23 cellular contexts compared by ENCODE assay signal in the genomic region with DNA sequence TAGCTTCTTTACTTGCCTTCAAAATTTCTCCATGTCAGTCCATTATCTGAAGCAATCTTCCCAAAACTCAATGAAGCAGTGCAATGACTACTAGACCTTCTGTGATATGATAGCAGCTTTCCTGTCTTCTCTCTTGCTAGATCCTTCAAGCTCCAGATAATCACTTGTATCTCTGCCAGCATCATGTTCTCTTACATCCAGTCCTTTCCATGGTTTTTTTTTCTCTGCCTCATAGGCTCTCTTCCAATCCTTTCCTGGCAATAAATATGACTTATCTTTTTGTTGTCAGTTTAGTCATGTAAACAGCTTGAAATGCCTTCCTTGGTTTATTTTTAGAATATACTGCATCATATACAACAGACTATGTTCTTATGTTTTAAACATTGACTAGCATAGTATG.
"Had no signal": no experiment of that assay in that cellular context is flagged by ENCODE, and none has a peak within 500 bp of the region (broad histone marks: within the 10 kb centered on the region; RNA-seq: fewer than 3 reads in every experiment).

No MANE protein-coding gene starts in this region.

- H3K9me3 Mint-ChIP-seq: activated B cell treated with CpG ODN at 0.5 μM for 24 hours; activated CD4-positive, alpha-beta memory T cell treated with anti-CD3 and anti-CD28 coated beads for 36 hours; activated naive CD4-positive, alpha-beta T cell treated with anti-CD3 and anti-CD28 coated beads for 36 hours; brain; effector memory CD8-positive, alpha-beta T cell; stimulated activated effector memory CD8-positive, alpha-beta T cell treated with anti-CD3 and anti-CD28 coated beads, Interleukin-12 subunit alpha, Interleukin-12 subunit beta, amount 100 ng/mL, for 72 hours had no signal

- H3K4me3 Mint-ChIP-seq: activated B cell treated with CpG ODN at 0.5 μM for 24 hours; activated CD4-positive, alpha-beta memory T cell treated with anti-CD3 and anti-CD28 coated beads for 36 hours; activated CD4-positive, alpha-beta T cell treated with anti-CD3 and anti-CD28 coated beads for 36 hours; activated naive CD4-positive, alpha-beta T cell treated with anti-CD3 and anti-CD28 coated beads for 36 hours; brain; effector memory CD8-positive, alpha-beta T cell; naive B cell; stimulated activated effector memory CD8-positive, alpha-beta T cell treated with anti-CD3 and anti-CD28 coated beads, Interleukin-12 subunit alpha, Interleukin-12 subunit beta, amount 100 ng/mL, for 72 hours; stimulated activated naive CD8-positive, alpha-beta T cell treated with anti-CD3 and anti-CD28 coated beads, Interleukin-15, amount 100 ng/mL, for 72 hours; T-helper 17 cell had no signal

- H3K36me3 ChIP-seq: right lobe of liver, tibial artery had no signal

- H3K9me3 ChIP-seq: mucosa of descending colon, right lobe of liver, tibial artery had no signal

- DNase-seq: activated B cell treated with CpG ODN at 0.5 μM for 24 hours; activated CD4-positive, alpha-beta memory T cell treated with anti-CD3 and anti-CD28 coated beads for 36 hours; activated CD4-positive, alpha-beta T cell treated with anti-CD3 and anti-CD28 coated beads for 36 hours; activated naive CD4-positive, alpha-beta T cell treated with anti-CD3 and anti-CD28 coated beads for 36 hours; activated T-cell treated with anti-CD3 and anti-CD28 coated beads, Interleukin-2, amount 50 U/mL, for 48 hours; aorta; effector memory CD8-positive, alpha-beta T cell; foreskin melanocyte; hippocampal formation; left cardiac atrium; mesendoderm; mucosa of descending colon; naive B cell; occipital lobe; right lobe of liver; small intestine; stimulated activated CD4-positive, alpha-beta T cell treated with anti-CD3 and anti-CD28 coated beads, Interleukin-2, amount 100 ng/mL, for 24 hours; stimulated activated naive CD8-positive, alpha-beta T cell treated with anti-CD3 and anti-CD28 coated beads, Interleukin-15, amount 100 ng/mL, for 72 hours; SW 1271; T-helper 17 cell; tibial artery had no signal

- H3K4me1 ChIP-seq: right lobe of liver, tibial artery had no signal

- H3K27me3 ChIP-seq: right lobe of liver, tibial artery had no signal

- H3K36me3 Mint-ChIP-seq: activated CD4-positive, alpha-beta memory T cell treated with anti-CD3 and anti-CD28 coated beads for 36 hours; brain; naive B cell; stimulated activated effector memory CD8-positive, alpha-beta T cell treated with anti-CD3 and anti-CD28 coated beads, Interleukin-12 subunit alpha, Interleukin-12 subunit beta, amount 100 ng/mL, for 72 hours had no signal

- H3K4me3 ChIP-seq: mucosa of descending colon, right lobe of liver, tibial artery had no signal

- H3K27ac ChIP-seq: right lobe of liver, tibial artery had no signal

- H3K27me3 Mint-ChIP-seq: stimulated activated naive CD8-positive, alpha-beta T cell treated with anti-CD3 and anti-CD28 coated beads, Interleukin-15, amount 100 ng/mL, for 72 hours had no signal

- H3K27ac Mint-ChIP-seq: activated B cell treated with CpG ODN at 0.5 μM for 24 hours; activated CD4-positive, alpha-beta memory T cell treated with anti-CD3 and anti-CD28 coated beads for 36 hours; activated CD4-positive, alpha-beta T cell treated with anti-CD3 and anti-CD28 coated beads for 36 hours; activated naive CD4-positive, alpha-beta T cell treated with anti-CD3 and anti-CD28 coated beads for 36 hours; effector memory CD8-positive, alpha-beta T cell; naive B cell; stimulated activated effector memory CD8-positive, alpha-beta T cell treated with anti-CD3 and anti-CD28 coated beads, Interleukin-12 subunit alpha, Interleukin-12 subunit beta, amount 100 ng/mL, for 72 hours; stimulated activated naive CD8-positive, alpha-beta T cell treated with anti-CD3 and anti-CD28 coated beads, Interleukin-15, amount 100 ng/mL, for 72 hours had no signal

- H3K4me1 Mint-ChIP-seq: brain; stimulated activated effector memory CD8-positive, alpha-beta T cell treated with anti-CD3 and anti-CD28 coated beads, Interleukin-12 subunit alpha, Interleukin-12 subunit beta, amount 100 ng/mL, for 72 hours; stimulated activated naive CD8-positive, alpha-beta T cell treated with anti-CD3 and anti-CD28 coated beads, Interleukin-15, amount 100 ng/mL, for 72 hours had no signal
